ENCODE assay signal across 1 cellular context in the genomic region with DNA sequence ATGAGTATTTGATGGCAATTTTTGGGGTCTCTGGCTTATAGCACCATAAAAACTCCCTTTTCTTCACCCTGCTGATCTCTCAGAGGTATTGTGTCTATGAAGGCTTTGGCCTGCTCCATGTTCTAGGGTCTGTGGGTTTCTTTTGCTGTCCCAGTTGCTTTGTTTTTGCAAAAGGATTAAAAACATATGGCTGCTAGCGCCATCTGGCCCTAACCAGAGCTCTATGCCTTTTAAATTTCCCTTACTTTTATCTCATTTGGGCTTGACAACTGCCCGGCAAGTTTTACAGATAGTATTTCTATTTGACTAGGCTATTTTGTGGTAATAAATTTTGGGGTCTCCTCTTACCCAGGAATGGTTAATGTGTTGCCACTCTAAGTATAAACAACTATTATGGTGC.
TF ChIP-seq lines count a peak whose summit lies in the region.

No MANE protein-coding gene starts in this region.

TF ChIP-seq in H1, 55 proteins besides CTCF, POLR2A, EP300 and RAD21:
- TF ChIP-seq HDAC2 (IDR thresholded peaks at IDR 0.05; ENCODE audit: borderline replicate concordance in 1 of 2, low read depth in 2 of 2, low read length in 2 of 2): no peak
- no peak for TF ChIP-seq EGR1 (IDR thresholded peaks at IDR 0.05; ENCODE audit: borderline replicate concordance, low read depth, low read length)
- no peak for TF ChIP-seq ASH2L (IDR thresholded peaks at IDR 0.05; ENCODE audit: low read length)
- TF ChIP-seq RFX5 (IDR thresholded peaks at IDR 0.05; ENCODE audit: borderline replicate concordance, low read depth, low read length): no peak
- TF ChIP-seq YY1 (IDR thresholded peaks at IDR 0.05; ENCODE audit: low read depth, low read length): no peak
- no peak for TF ChIP-seq KDM1A (IDR thresholded peaks at IDR 0.05; ENCODE audit: borderline replicate concordance, low read length)
- TF ChIP-seq SRF (IDR thresholded peaks at IDR 0.05; ENCODE audit: low read depth, low read length): no peak
- no peak for TF ChIP-seq RNF2 (IDR thresholded peaks at IDR 0.05; ENCODE audit: borderline replicate concordance, low read depth, low read length, missing control alignments, poor library complexity, severe bottlenecking)
- TF ChIP-seq SUZ12 (IDR thresholded peaks at IDR 0.05; ENCODE audit: low read length): no peak
- no peak for TF ChIP-seq CREB1 (IDR thresholded peaks at IDR 0.05)
- TF ChIP-seq, protein P1, sequence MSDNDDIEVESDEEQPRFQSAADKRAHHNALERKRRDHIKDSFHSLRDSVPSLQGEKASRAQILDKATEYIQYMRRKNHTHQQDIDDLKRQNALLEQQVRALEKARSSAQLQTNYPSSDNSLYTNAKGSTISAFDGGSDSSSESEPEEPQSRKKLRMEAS (IDR thresholded peaks at IDR 0.05): no peak
- no peak for TF ChIP-seq TAF7 (optimal IDR thresholded peaks at IDR 0.05; ENCODE audit: borderline replicate concordance, low read depth, low read length)
- no peak for TF ChIP-seq SIRT6 (IDR thresholded peaks at IDR 0.05; ENCODE audit: low read length)
